ENCODE assay signal across 17 cellular contexts in genomic region chr1:236147068-236147467, GRCh38.
"Had no signal": no experiment of that assay in that cellular context is flagged by ENCODE, and none has a peak within 500 bp of the region (broad histone marks: within the 10 kb centered on the region; RNA-seq: fewer than 3 reads in every experiment).

No MANE protein-coding gene starts in this region.

- H3K36me3 Mint-ChIP-seq: WTC11 had no signal

- ATAC-seq: activated CD8-positive, alpha-beta T cell treated with anti-CD3 and anti-CD28 coated beads for 36 hours; activated T-cell treated with anti-CD3 and anti-CD28 coated beads, Interleukin-2, amount 50 U/mL, for 4 hours; naive thymus-derived CD4-positive, alpha-beta T cell; WTC11 had no signal

- H3K4me3 Mint-ChIP-seq: activated CD8-positive, alpha-beta T cell treated with anti-CD3 and anti-CD28 coated beads for 36 hours; activated T-cell treated with anti-CD3 and anti-CD28 coated beads, Interleukin-2, amount 50 U/mL, for 4 hours; WTC11 had no signal

- H3K27ac Mint-ChIP-seq: activated CD8-positive, alpha-beta T cell treated with anti-CD3 and anti-CD28 coated beads for 36 hours; WTC11 had no signal

- H3K9me3 Mint-ChIP-seq: activated CD8-positive, alpha-beta T cell treated with anti-CD3 and anti-CD28 coated beads for 36 hours; activated T-cell treated with anti-CD3 and anti-CD28 coated beads, Interleukin-2, amount 50 U/mL, for 4 hours; WTC11 had no signal

- DNase-seq: activated CD4-positive, alpha-beta T cell treated with anti-CD3 and anti-CD28 coated beads for 4 hours; activated CD8-positive, alpha-beta T cell treated with anti-CD3 and anti-CD28 coated beads for 36 hours; activated effector memory CD4-positive, alpha-beta T cell treated with Interleukin-2 at 50 U/mL for 16 hours; activated naive CD4-positive, alpha-beta T cell treated with anti-CD3 and anti-CD28 coated beads, Interleukin-2, amount 50 U/mL, for 16 hours; activated T-cell treated with anti-CD3 and anti-CD28 coated beads, Interleukin-2, amount 50 U/mL, for 4 hours; effector CD4-positive, alpha-beta T cell; esophagus squamous epithelium; foreskin fibroblast; mammary epithelial cell; naive thymus-derived CD4-positive, alpha-beta T cell; retina; stimulated activated CD4-positive, alpha-beta T cell treated with anti-CD3 and anti-CD28 coated beads, Interleukin-4, amount 100 ng/mL, for 4 hours; stimulated activated CD8-positive, alpha-beta memory T cell treated with anti-CD3 and anti-CD28 coated beads, Interleukin-4, amount 100 ng/mL, for 48 hours; stimulated activated naive CD4-positive, alpha-beta T cell treated with Interleukin-2 at 50 U/mL for 16 hours; T-helper 2 cell; upper lobe of left lung had no signal
